ENCODE assay signal across 1 cellular context in genomic region chr2:65420712-65421431, GRCh38.
TF ChIP-seq lines count a peak whose summit lies in the region.

No MANE protein-coding gene starts in this region.

TF ChIP-seq in K562, 482 proteins besides CTCF, POLR2A, EP300 and RAD21 (continued from another document and continues in another):
- TF ChIP-seq, protein P1, sequence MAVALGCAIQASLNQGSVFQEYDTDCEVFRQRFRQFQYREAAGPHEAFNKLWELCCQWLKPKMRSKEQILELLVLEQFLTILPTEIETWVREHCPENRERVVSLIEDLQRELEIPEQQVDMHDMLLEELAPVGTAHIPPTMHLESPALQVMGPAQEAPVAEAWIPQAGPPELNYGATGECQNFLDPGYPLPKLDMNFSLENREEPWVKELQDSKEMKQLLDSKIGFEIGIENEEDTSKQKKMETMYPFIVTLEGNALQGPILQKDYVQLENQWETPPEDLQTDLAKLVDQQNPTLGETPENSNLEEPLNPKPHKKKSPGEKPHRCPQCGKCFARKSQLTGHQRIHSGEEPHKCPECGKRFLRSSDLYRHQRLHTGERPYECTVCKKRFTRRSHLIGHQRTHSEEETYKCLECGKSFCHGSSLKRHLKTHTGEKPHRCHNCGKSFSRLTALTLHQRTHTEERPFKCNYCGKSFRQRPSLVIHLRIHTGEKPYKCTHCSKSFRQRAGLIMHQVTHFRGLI (CRISPR knock-in tag; IDR thresholded peaks at IDR 0.05): no peak
- TF ChIP-seq SMAD1 (IDR thresholded peaks at IDR 0.05; ENCODE audit: low read depth, low read length, partially characterized antibody) (no peak), FOXM1 (IDR thresholded peaks at IDR 0.05; ENCODE audit: low read depth) (no peak; the same call in 1 of the 2 replicates), FOXM1 (CRISPR knock-in tag; IDR thresholded peaks at IDR 0.05; ENCODE audit: low read depth) (no peak), SIX5 (IDR thresholded peaks at IDR 0.05; ENCODE audit: borderline replicate concordance in 1 of 2, insufficient read depth in 1 of 2, low read depth in 1 of 2, low read length in 2 of 2) (no peak), IFI16 (CRISPR knock-in tag; IDR thresholded peaks at IDR 0.05) (no peak), ZNF184 (CRISPR knock-in tag; IDR thresholded peaks at IDR 0.05) (no peak), SUPT5H (IDR thresholded peaks at IDR 0.05) (no peak), EP400 (IDR thresholded peaks at IDR 0.05) (0 out of 2 replicates have a peak, but pooled peaks have one; percentile 33), SREBF1 (IDR thresholded peaks at IDR 0.05; ENCODE audit: borderline replicate concordance, low read depth, low read length) (no peak), ZZZ3 (IDR thresholded peaks at IDR 0.05) (no peak), MTA2 (IDR thresholded peaks at IDR 0.05; ENCODE audit: low read depth) (0 out of 2 replicates have a peak, but pooled peaks have one; percentile 5), ZNF143 (CRISPR knock-in tag; IDR thresholded peaks at IDR 0.05) (no peak), E4F1 (CRISPR knock-in tag; IDR thresholded peaks at IDR 0.05; ENCODE audit: borderline replicate concordance) (no peak), CHAMP1 (IDR thresholded peaks at IDR 0.05) (no peak), ZNF263 (CRISPR knock-in tag; IDR thresholded peaks at IDR 0.05; ENCODE audit: borderline replicate concordance) (no peak), POLR3G (IDR thresholded peaks at IDR 0.05; ENCODE audit: extremely low read depth, insufficient read length, insufficient replicate concordance) (no peak), FUS (optimal IDR thresholded peaks at IDR 0.05; ENCODE audit: low read depth, low read length) (no peak), ZNF518B (CRISPR knock-in tag; IDR thresholded peaks at IDR 0.05) (no peak), EHMT2 (IDR thresholded peaks at IDR 0.05) (no peak), GTF2A2 (tag; IDR thresholded peaks at IDR 0.05) (no peak), PRDM10 (IDR thresholded peaks at IDR 0.05; ENCODE audit: partially characterized antibody) (no peak), CBFB (CRISPR knock-in tag; IDR thresholded peaks at IDR 0.05) (no peak), HNRNPL (IDR thresholded peaks at IDR 0.05; ENCODE audit: low read depth, low read length) (no peak), NBN (IDR thresholded peaks at IDR 0.05; ENCODE audit: low read depth) (peak; percentile 77; the same call in 1 of the 2 replicates), ZBTB17 (CRISPR knock-in tag; IDR thresholded peaks at IDR 0.05) (no peak), FOXA1 (IDR thresholded peaks at IDR 0.05; ENCODE audit: borderline replicate concordance) (no peak), BHLHE40 (IDR thresholded peaks at IDR 0.05; ENCODE audit: low read length) (peak; percentile 46; the same call in 1 of the 2 replicates), ZFP30 (CRISPR knock-in tag; IDR thresholded peaks at IDR 0.05; ENCODE audit: borderline replicate concordance) (no peak), KDM1A (IDR thresholded peaks at IDR 0.05) (peak; percentile 92 to 95)
- TF ChIP-seq, protein P2, sequence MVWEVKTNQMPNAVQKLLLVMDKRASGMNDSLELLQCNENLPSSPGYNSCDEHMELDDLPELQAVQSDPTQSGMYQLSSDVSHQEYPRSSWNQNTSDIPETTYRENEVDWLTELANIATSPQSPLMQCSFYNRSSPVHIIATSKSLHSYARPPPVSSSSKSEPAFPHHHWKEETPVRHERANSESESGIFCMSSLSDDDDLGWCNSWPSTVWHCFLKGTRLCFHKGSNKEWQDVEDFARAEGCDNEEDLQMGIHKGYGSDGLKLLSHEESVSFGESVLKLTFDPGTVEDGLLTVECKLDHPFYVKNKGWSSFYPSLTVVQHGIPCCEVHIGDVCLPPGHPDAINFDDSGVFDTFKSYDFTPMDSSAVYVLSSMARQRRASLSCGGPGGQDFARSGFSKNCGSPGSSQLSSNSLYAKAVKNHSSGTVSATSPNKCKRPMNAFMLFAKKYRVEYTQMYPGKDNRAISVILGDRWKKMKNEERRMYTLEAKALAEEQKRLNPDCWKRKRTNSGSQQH (CRISPR knock-in tag; IDR thresholded peaks at IDR 0.05): no peak
- TF ChIP-seq, protein P3, sequence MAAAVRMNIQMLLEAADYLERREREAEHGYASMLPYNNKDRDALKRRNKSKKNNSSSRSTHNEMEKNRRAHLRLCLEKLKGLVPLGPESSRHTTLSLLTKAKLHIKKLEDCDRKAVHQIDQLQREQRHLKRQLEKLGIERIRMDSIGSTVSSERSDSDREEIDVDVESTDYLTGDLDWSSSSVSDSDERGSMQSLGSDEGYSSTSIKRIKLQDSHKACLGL (CRISPR knock-in tag; IDR thresholded peaks at IDR 0.05; ENCODE audit: borderline replicate concordance, poor library complexity, severe bottlenecking): no peak
- TF ChIP-seq, protein P4, sequence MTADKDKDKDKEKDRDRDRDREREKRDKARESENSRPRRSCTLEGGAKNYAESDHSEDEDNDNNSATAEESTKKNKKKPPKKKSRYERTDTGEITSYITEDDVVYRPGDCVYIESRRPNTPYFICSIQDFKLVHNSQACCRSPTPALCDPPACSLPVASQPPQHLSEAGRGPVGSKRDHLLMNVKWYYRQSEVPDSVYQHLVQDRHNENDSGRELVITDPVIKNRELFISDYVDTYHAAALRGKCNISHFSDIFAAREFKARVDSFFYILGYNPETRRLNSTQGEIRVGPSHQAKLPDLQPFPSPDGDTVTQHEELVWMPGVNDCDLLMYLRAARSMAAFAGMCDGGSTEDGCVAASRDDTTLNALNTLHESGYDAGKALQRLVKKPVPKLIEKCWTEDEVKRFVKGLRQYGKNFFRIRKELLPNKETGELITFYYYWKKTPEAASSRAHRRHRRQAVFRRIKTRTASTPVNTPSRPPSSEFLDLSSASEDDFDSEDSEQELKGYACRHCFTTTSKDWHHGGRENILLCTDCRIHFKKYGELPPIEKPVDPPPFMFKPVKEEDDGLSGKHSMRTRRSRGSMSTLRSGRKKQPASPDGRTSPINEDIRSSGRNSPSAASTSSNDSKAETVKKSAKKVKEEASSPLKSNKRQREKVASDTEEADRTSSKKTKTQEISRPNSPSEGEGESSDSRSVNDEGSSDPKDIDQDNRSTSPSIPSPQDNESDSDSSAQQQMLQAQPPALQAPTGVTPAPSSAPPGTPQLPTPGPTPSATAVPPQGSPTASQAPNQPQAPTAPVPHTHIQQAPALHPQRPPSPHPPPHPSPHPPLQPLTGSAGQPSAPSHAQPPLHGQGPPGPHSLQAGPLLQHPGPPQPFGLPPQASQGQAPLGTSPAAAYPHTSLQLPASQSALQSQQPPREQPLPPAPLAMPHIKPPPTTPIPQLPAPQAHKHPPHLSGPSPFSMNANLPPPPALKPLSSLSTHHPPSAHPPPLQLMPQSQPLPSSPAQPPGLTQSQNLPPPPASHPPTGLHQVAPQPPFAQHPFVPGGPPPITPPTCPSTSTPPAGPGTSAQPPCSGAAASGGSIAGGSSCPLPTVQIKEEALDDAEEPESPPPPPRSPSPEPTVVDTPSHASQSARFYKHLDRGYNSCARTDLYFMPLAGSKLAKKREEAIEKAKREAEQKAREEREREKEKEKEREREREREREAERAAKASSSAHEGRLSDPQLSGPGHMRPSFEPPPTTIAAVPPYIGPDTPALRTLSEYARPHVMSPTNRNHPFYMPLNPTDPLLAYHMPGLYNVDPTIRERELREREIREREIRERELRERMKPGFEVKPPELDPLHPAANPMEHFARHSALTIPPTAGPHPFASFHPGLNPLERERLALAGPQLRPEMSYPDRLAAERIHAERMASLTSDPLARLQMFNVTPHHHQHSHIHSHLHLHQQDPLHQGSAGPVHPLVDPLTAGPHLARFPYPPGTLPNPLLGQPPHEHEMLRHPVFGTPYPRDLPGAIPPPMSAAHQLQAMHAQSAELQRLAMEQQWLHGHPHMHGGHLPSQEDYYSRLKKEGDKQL (CRISPR knock-in tag; IDR thresholded peaks at IDR 0.05; ENCODE audit: borderline replicate concordance): no peak
- TF ChIP-seq, protein P5, sequence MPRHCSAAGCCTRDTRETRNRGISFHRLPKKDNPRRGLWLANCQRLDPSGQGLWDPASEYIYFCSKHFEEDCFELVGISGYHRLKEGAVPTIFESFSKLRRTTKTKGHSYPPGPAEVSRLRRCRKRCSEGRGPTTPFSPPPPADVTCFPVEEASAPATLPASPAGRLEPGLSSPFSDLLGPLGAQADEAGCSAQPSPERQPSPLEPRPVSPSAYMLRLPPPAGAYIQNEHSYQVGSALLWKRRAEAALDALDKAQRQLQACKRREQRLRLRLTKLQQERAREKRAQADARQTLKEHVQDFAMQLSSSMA (CRISPR knock-in tag; IDR thresholded peaks at IDR 0.05): no peak
- TF ChIP-seq, protein P6, sequence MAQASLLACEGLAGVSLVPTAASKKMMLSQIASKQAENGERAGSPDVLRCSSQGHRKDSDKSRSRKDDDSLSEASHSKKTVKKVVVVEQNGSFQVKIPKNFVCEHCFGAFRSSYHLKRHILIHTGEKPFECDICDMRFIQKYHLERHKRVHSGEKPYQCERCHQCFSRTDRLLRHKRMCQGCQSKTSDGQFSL (CRISPR knock-in tag; IDR thresholded peaks at IDR 0.05): no peak
- TF ChIP-seq, protein P6 (tag; IDR thresholded peaks at IDR 0.05): no peak
